Comparison of ENCODE assay signal across 8 cellular contexts in genomic region chr5:173326501-173326960, GRCh38. TPM values are rescaled to one million over a fixed set of nuclear protein-coding genes. Genes with fewer than 3 reads are reported as not detected.
DNase-seq lines count a peak whose midpoint lies in the region; ATAC-seq and TF ChIP-seq lines count a peak whose summit lies in the region.

No MANE protein-coding gene starts in this region.

- H3K9me3 ChIP-seq in lung (ENCODE audit: control insufficient read depth in 2 of 2, insufficient read depth in 1 of 2, low read length in 1 of 2), result no peaks in the 10 kb centered on the region
- H3K9me3 ChIP-seq in left lung, result no peaks in the 10 kb centered on the region
- no peaks in the 10 kb centered on the region for H3K9me3 ChIP-seq in prostate gland

- DNase-seq in BJ (ENCODE audit: low read depth) (peak; percentile 71), HT1080 (ENCODE audit: low read depth) (peak; percentile 86), amniotic epithelial cell (ENCODE audit: low read depth) (peak; percentile 89), lung (ENCODE audit: low spot score) (no peak), left lung (no peak), prostate gland (ENCODE audit: low spot score) (no peak)
- DNase-seq in activated CD4-positive, CD25-positive, alpha-beta regulatory T cell treated with anti-CD3 and anti-CD28 coated beads, Interleukin-2, amount 50 U/mL, for 72 hours, result no peak

- 23 to 34% methylated on average over 15 of the region's 15 CpGs for WGBS in lung, 2 donors
- WGBS in prostate gland, result 38% methylated on average over 13 of the region's 15 CpGs

- CTCF ChIA-PET in BJ (lab: Yijun Ruan, JAX), result interaction anchor here (0.6 to 3.1 kb wide), 5 partner anchors 10 to 307 kb away, joined by 3 to 25 read pairs (median 4); no protein-coding TSS in a partner anchor

- ATAC-seq in lung (ENCODE audit: insufficient read depth, low FRiP score), result no peak
- ATAC-seq in HG02973 (IDR thresholded peaks at IDR 0.05; ENCODE audit: unreplicated experiment), result no peak
- no peak for ATAC-seq in left lung

- TF ChIP-seq CTCF in BJ (IDR thresholded peaks at IDR 0.05; ENCODE audit: insufficient read depth, low read depth, low read length) (no peak), lung (IDR thresholded peaks at IDR 0.05; ENCODE audit: control extremely low read depth, extremely low read depth) (no peak), left lung (IDR thresholded peaks at IDR 0.05) (no peak), prostate gland (IDR thresholded peaks at IDR 0.05) (no peak)

- H3K27me3 ChIP-seq in BJ (ENCODE audit: control insufficient read depth, insufficient read depth, low read length), result no peaks in the 10 kb centered on the region
- H3K27me3 ChIP-seq in lung (ENCODE audit: control insufficient read depth, insufficient read depth), result peaks cover 4% of the 10 kb centered on the region
- peaks cover 40 to 87% of the 10 kb centered on the region in 2 donors for H3K27me3 ChIP-seq in left lung
- H3K27me3 ChIP-seq in prostate gland (replicated peaks; ENCODE audit: insufficient read depth), result peaks cover 15% of the 10 kb centered on the region

- peaks cover 26% of the 10 kb centered on the region for H3K36me3 ChIP-seq in BJ (ENCODE audit: control insufficient read depth, insufficient read depth, low read length)
- no peaks in the 10 kb centered on the region for H3K36me3 ChIP-seq in lung (ENCODE audit: control insufficient read depth in 2 of 2, insufficient read depth in 2 of 2, low read length in 2 of 2)
- no peaks in the 10 kb centered on the region for H3K36me3 ChIP-seq in left lung
- no peaks in the 10 kb centered on the region for H3K36me3 ChIP-seq in prostate gland

- no peak for TF ChIP-seq POLR2A in prostate gland (IDR thresholded peaks at IDR 0.05)

- POLR2A ChIA-PET in BJ (lab: Charles Lee), result interaction anchor here (0.5 to 0.9 kb wide), 2 partner anchors 146 to 172 kb away, joined by 3 to 4 read pairs; no protein-coding TSS in a partner anchor

- H3K27ac ChIP-seq in lung (ENCODE audit: low read depth in 1 of 2, low read length in 1 of 2), result peak overlapping the region in 1 of 2 donors; percentile 18
- H3K27ac ChIP-seq in left lung, result peak overlapping the region in 1 of 2 donors; percentile 53
- no peak overlapping the region for H3K27ac ChIP-seq in prostate gland

- H3K4me1 ChIP-seq in lung (ENCODE audit: control insufficient read depth in 2 of 2, insufficient read depth in 2 of 2, low read length in 2 of 2), result peaks cover 11 to 22% of the 10 kb centered on the region in 2 donors
- H3K4me1 ChIP-seq in left lung, result peaks cover 17 to 66% of the 10 kb centered on the region in 2 donors
- peaks cover 15% of the 10 kb centered on the region for H3K4me1 ChIP-seq in prostate gland (replicated peaks)

- H3K4me3 ChIP-seq in BJ (ENCODE audit: low read depth, low read length), result peak overlapping the region; percentile 52
- H3K4me3 ChIP-seq in lung, result peak overlapping the region; percentile 7
- H3K4me3 ChIP-seq in left lung, result peak overlapping the region in 1 of 2 donors; percentile 42
- H3K4me3 ChIP-seq in prostate gland, result peak overlapping the region in 1 of 2 donors; percentile 37

- intact Hi-C loops in left lung (cut with DNase I) (no loop called here), prostate gland (cut with DNase I) (loop anchor here (10.0 kb wide), 1 partner anchor 248 kb away; no protein-coding TSS in a partner anchor)

RNA-seq across cellular contexts. Expression of gene STC2, which starts 1.7 kb away (rescaled TPM):
- polyA plus RNA-seq in BJ (2011; rRNA removed) (168 and 181 TPM in 2 replicates), lung (10 to 100 TPM in 1 of 2 donors, 1 to 10 TPM in 1; 3.1 to 18.1 TPM)
- polyA minus RNA-seq in BJ (2011; rRNA and poly(A)+ RNA removed), result 148 and 149 TPM in 2 replicates
- 39.2 and 48.6 TPM in 2 replicates for total RNA-seq in HT1080 (2014; rRNA removed; shearing (Covaris generic))
- 222 and 229 TPM in 2 replicates for polyA plus RNA-seq in HT1080 (2015; cell fraction: cytosol; rRNA removed)
- polyA plus RNA-seq in HT1080 (2015; cell fraction: nucleus; rRNA removed), result 354 and 377 TPM in 2 replicates
- total RNA-seq in lung (10 to 100 TPM in 1 of 2 donors, 1 to 10 TPM in 1; 6.6 to 10.2 TPM), left lung (1 to 10 TPM; 2.9 to 5.5 TPM), prostate gland (1 to 10 TPM in 1 of 2 donors, under 1 TPM in 1; 0.82 to 6.7 TPM)

Comparison
In these comparisons a context has a peak if more than half of its experiments do, and no peak if none do; other contexts are left out.
1. DNase-seq: peak in BJ (single experiment), HT1080 (single experiment) and amniotic epithelial cell (single experiment); none in lung (single experiment), activated CD4-positive, CD25-positive, alpha-beta regulatory T cell treated with anti-CD3 and anti-CD28 coated beads, Interleukin-2, amount 50 U/mL, for 72 hours (single experiment), left lung (0 of 2) and prostate gland (single experiment).